ENCODE assay signal across 29 cellular contexts in genomic region chr12:1256991-1257390, GRCh38.
"Had no signal": no experiment of that assay in that cellular context is flagged by ENCODE, and none has a peak within 500 bp of the region (broad histone marks: within the 10 kb centered on the region; RNA-seq: fewer than 3 reads in every experiment).

No MANE protein-coding gene starts in this region.

- H3K9ac ChIP-seq: neural progenitor cell had no signal

- H3K27ac ChIP-seq: left lung, lower lobe of right lung, neural progenitor cell, ovary, skin epidermis, stomach, testis, tibial artery, upper lobe of right lung had no signal

- H3K27me3 ChIP-seq: left lung, neural progenitor cell, ovary, stomach, testis, tibial artery, upper lobe of right lung had no signal

- H3K9me3 Mint-ChIP-seq: natural killer cell; neural progenitor cell; stimulated activated naive B cell treated with anti-CD40 and anti-IgM and Interleukin-4, amounts not matched to agents 10 μg/mL and 1 μg/mL and 100 μg/mL, for 72 hours had no signal

- H3K36me3 Mint-ChIP-seq: natural killer cell had no signal

- H3K27me3 Mint-ChIP-seq: naive B cell; progenitor cell of endocrine pancreas; stimulated activated naive B cell treated with anti-CD40 and anti-IgM and Interleukin-4, amounts not matched to agents 10 μg/mL and 1 μg/mL and 100 μg/mL, for 72 hours had no signal

- DNase-seq: hippocampal formation; kidney; left colon; left lung; lower lobe of right lung; mammary epithelial cell; mesenchymal stem cell; naive B cell; natural killer cell; nephron progenitor cell; ovary; right cardiac atrium; stimulated activated CD4-positive, alpha-beta T cell treated with anti-CD3 and anti-CD28 coated beads, Interleukin-12 subunit alpha, Interleukin-12 subunit beta, amount 100 ng/mL, for 4 hours; stimulated activated CD4-positive, alpha-beta T cell treated with anti-CD3 and anti-CD28 coated beads, Interleukin-15, amount 100 ng/mL, for 24 hours; stimulated activated CD4-positive, alpha-beta T cell treated with anti-CD3 and anti-CD28 coated beads, Interleukin-2, amount 100 ng/mL, for 24 hours; stimulated activated CD4-positive, alpha-beta T cell treated with anti-CD3 and anti-CD28 coated beads, Interleukin-4, amount 100 ng/mL, for 1 hour; stimulated activated naive B cell treated with anti-CD40 and anti-IgM and Interleukin-4, amounts not matched to agents 10 μg/mL and 1 μg/mL and 100 μg/mL, for 72 hours; stimulated activated naive CD8-positive, alpha-beta T cell treated with anti-CD3 and anti-CD28 coated beads, Interleukin-15, Interleukin-2, amounts not matched to agents 100 U/mL and 50 U/mL, for 24 hours; stomach; testis; tibial artery; trophoblast cell; upper lobe of right lung had no signal

- H3K4me1 ChIP-seq: left lung, lower lobe of right lung, stomach, testis, tibial artery had no signal

- H3K36me3 ChIP-seq: lower lobe of right lung, neural progenitor cell, ovary had no signal

- H3K4me2 ChIP-seq: neural progenitor cell had no signal

- H3K4me3 Mint-ChIP-seq: mesothelial cell of epicardium; naive B cell; natural killer cell; nephron progenitor cell; neural progenitor cell; stimulated activated naive B cell treated with anti-CD40 and anti-IgM and Interleukin-4, amounts not matched to agents 10 μg/mL and 1 μg/mL and 100 μg/mL, for 72 hours had no signal

- ATAC-seq: left colon; left lung; lower lobe of right lung; natural killer cell; right cardiac atrium; sciatic nerve; stimulated activated naive B cell treated with anti-CD40 and anti-IgM and Interleukin-4, amounts not matched to agents 10 μg/mL and 1 μg/mL and 100 μg/mL, for 72 hours; stimulated activated naive CD8-positive, alpha-beta T cell treated with anti-CD3 and anti-CD28 coated beads, Interleukin-15, Interleukin-2, amounts not matched to agents 100 U/mL and 50 U/mL, for 24 hours; upper lobe of right lung had no signal

- H3K9me3 ChIP-seq: left lung, lower lobe of right lung, ovary, stomach, testis, tibial artery, upper lobe of right lung had no signal

- H3K27ac Mint-ChIP-seq: mesothelial cell of epicardium; naive B cell; natural killer cell; nephron progenitor cell; neural progenitor cell; progenitor cell of endocrine pancreas; stimulated activated naive B cell treated with anti-CD40 and anti-IgM and Interleukin-4, amounts not matched to agents 10 μg/mL and 1 μg/mL and 100 μg/mL, for 72 hours had no signal

- H2AFZ ChIP-seq: neural progenitor cell had no signal

- FAIRE-seq: urothelium cell line had no signal

- H3K4me3 ChIP-seq: left lung, lower lobe of right lung, neural progenitor cell, ovary, skin epidermis, stomach, testis, tibial artery, upper lobe of right lung had no signal

- H3K4me1 Mint-ChIP-seq: natural killer cell had no signal
